ENCODE assay signal across 13 cellular contexts in the genomic region with DNA sequence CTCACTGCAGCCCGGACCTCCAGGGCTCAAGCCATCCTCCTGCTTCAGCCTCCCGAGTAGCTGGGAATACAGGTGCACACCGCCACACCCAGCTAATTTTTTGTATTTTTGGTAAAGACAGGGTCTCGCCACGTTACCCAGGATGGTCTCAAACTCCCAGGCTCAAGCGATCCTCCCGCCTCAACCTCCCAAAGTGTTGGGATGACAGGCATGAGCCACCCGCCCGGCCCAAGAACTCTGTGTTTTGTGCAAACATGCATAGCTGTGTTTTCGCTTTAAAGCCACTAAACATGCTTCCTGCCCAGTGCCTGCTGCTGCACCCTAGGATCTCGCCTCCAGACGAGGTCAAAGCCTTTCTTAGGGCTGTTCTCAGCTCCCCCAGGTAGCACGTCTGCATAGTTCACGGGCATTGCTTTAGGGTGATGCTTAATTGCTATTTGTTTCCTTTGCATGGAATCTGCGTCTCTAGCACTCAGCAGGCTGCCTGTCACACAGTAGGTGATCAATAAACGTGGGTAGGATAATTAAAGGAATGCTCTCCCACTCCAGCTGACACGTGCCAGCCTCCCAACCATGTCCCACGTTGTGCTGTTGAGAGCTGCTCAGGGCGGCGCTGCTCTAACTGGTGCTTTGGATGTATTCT. TPM values are rescaled to one million over a fixed set of nuclear protein-coding genes. Genes with fewer than 3 reads are reported as not detected.
A peak's percentile ranks its signal among the peaks of the same experiment; 100 is the strongest.
DNase-seq lines count a peak whose midpoint lies in the region; ATAC-seq, FAIRE-seq and TF ChIP-seq lines count a peak whose summit lies in the region.
"Had no signal": no experiment of that assay in that cellular context is flagged by ENCODE, and none has a peak within 500 bp of the region (broad histone marks: within the 10 kb centered on the region; RNA-seq: fewer than 3 reads in every experiment).

No MANE protein-coding gene starts in this region.

- TF ChIP-seq CTCF in Calu3 (IDR thresholded peaks at IDR 0.05; ENCODE audit: unreplicated experiment) (no peak), astrocyte (IDR thresholded peaks at IDR 0.05; ENCODE audit: insufficient read depth, low read depth, low read length) (no peak), gastrocnemius medialis (IDR thresholded peaks at IDR 0.05 in 4 of 5, conservative IDR thresholded peaks at IDR 0.05 in 1 of 5) (no peak)

- H3K27me3 Mint-ChIP-seq in Calu3 (ENCODE audit: unreplicated experiment) (peaks cover 22% of the 10 kb centered on the region), astrocyte (ENCODE audit: low read depth, unreplicated experiment) (peaks cover 18% of the 10 kb centered on the region)

- H4K20me1 ChIP-seq in astrocyte (ENCODE audit: insufficient read depth, low read length), result no peaks in the 10 kb centered on the region

- H3K27me3 ChIP-seq in astrocyte (ENCODE audit: insufficient read depth, low read length) (peaks cover 8% of the 10 kb centered on the region), iPS-15b (ENCODE audit: control insufficient read depth, insufficient read depth, low read length) (peaks cover 31% of the 10 kb centered on the region), gastrocnemius medialis (no peaks in the 10 kb centered on the region)
- H3K27me3 ChIP-seq: right lobe of liver had no signal

- intact Hi-C loops in Calu3 (cut with micrococcal nuclease; ENCODE audit: unreplicated experiment), result loop anchor here (1.0 to 10.0 kb wide), 2 partner anchors 20 to 706 kb away; no protein-coding TSS in a partner anchor
- intact Hi-C loops in gastrocnemius medialis (cut with DNase I; ENCODE audit: low total_unique reads), result loop anchor here (1.0 kb wide), 1 partner anchor 20 kb away; no protein-coding TSS in a partner anchor

- no peak for TF ChIP-seq POLR2A in gastrocnemius medialis (IDR thresholded peaks at IDR 0.05)
- TF ChIP-seq POLR2A in erythroblast (IDR thresholded peaks at IDR 0.05; ENCODE audit: low read length), result no peak

- H3K27ac ChIP-seq in astrocyte (ENCODE audit: low read depth, low read length) (no peak overlapping the region), gastrocnemius medialis (peak overlapping the region; percentile 58 to 74 (median 64))
- H3K27ac ChIP-seq: HL-60, right lobe of liver had no signal

- peaks cover 11% of the 10 kb centered on the region for H3K4me1 Mint-ChIP-seq in Calu3 (ENCODE audit: low read depth, unreplicated experiment)
- peaks cover 4% of the 10 kb centered on the region for H3K4me1 Mint-ChIP-seq in astrocyte (ENCODE audit: low read depth, unreplicated experiment)
- H3K4me1 Mint-ChIP-seq: B cell had no signal

- H3K36me3 ChIP-seq in astrocyte (ENCODE audit: insufficient read depth, low read length), result no peaks in the 10 kb centered on the region
- no peaks in the 10 kb centered on the region for H3K36me3 ChIP-seq in iPS-15b (ENCODE audit: control insufficient read depth, insufficient read depth, low read length)
- no peaks in the 10 kb centered on the region for H3K36me3 ChIP-seq in gastrocnemius medialis
- H3K36me3 ChIP-seq: adrenal gland, right lobe of liver had no signal

- peaks cover 11% of the 10 kb centered on the region for H3K4me1 ChIP-seq in astrocyte (ENCODE audit: insufficient read depth, low read length)
- no peaks in the 10 kb centered on the region for H3K4me1 ChIP-seq in iPS-15b (ENCODE audit: control insufficient read depth, insufficient read depth, low read length)
- peaks cover 10 to 13% of the 10 kb centered on the region in 2 donors for H3K4me1 ChIP-seq in gastrocnemius medialis

- H3K79me2 ChIP-seq in astrocyte (ENCODE audit: insufficient read depth, low read length), result no peaks in the 10 kb centered on the region

- CTCF ChIA-PET in Calu3 (lab: Charles Lee), result interaction anchor here (0.6 to 2.1 kb wide), 14 partner anchors 11 to 1329 kb away, joined by 3 to 16 read pairs (median 3); no protein-coding TSS in a partner anchor

- ATAC-seq in gastrocnemius medialis, result no peak
- ATAC-seq in HG02798 (IDR thresholded peaks at IDR 0.05; ENCODE audit: poor library complexity, unreplicated experiment), result no peak
- no peak for ATAC-seq in GM21423 (IDR thresholded peaks at IDR 0.05; ENCODE audit: unreplicated experiment)

- H3K9me3 Mint-ChIP-seq in Calu3 (ENCODE audit: low read depth, unreplicated experiment) (no peaks in the 10 kb centered on the region), astrocyte (ENCODE audit: unreplicated experiment) (no peaks in the 10 kb centered on the region)

- H3K9ac ChIP-seq in astrocyte (ENCODE audit: low read length), result peak overlapping the region; percentile 53
- no peak overlapping the region for H3K9ac ChIP-seq in iPS-15b (ENCODE audit: low read depth, low read length)

- peak overlapping the region; percentile 91 for H2AFZ ChIP-seq in astrocyte (ENCODE audit: low read depth, low read length)

- no peak for DNase-seq in Calu3
- no peak for DNase-seq in astrocyte (ENCODE audit: low read depth)
- DNase-seq in gastrocnemius medialis, result no peak
- DNase-seq in LoVo (ENCODE audit: low spot score), result no peak
- no peak for DNase-seq in erythroblast (lab: John Stamatoyannopoulos, UW)

- in situ Hi-C loops in gastrocnemius medialis (cut with MboI; ENCODE audit: low sequenced_read_pairs in 4 of 4), result loop anchor here in 2 of 4 donors (5.0 to 25.0 kb wide), 2 partner anchors 51 to 131 kb away; a partner anchor contains a TSS

- no peaks in the 10 kb centered on the region for H3K9me3 ChIP-seq in astrocyte (ENCODE audit: insufficient read depth, low read depth, low read length)
- H3K9me3 ChIP-seq in iPS-15b (ENCODE audit: control insufficient read depth, insufficient read depth, low read length), result no peaks in the 10 kb centered on the region
- no peaks in the 10 kb centered on the region for H3K9me3 ChIP-seq in gastrocnemius medialis
- H3K9me3 ChIP-seq: adrenal gland, right lobe of liver had no signal

- no TSS peak for BruUV-seq in Calu3 (replicated peaks; lab: Mats Ljungman, UMichigan)

- peak overlapping the region; percentile 80 for H3K4me2 ChIP-seq in astrocyte (ENCODE audit: low read length)

- peak overlapping the region; percentile 30 for H3K4me3 ChIP-seq in astrocyte (ENCODE audit: insufficient read depth, low read depth, low read length)
- H3K4me3 ChIP-seq in iPS-15b (ENCODE audit: low read depth, low read length), result peak overlapping the region; percentile 14
- peak overlapping the region in 2 of 4 donors; percentile 35 to 46 for H3K4me3 ChIP-seq in gastrocnemius medialis
- H3K4me3 ChIP-seq: right lobe of liver had no signal

- no peak for FAIRE-seq in astrocyte (lab: Jason Lieb, UNC)
- FAIRE-seq: G401.6 had no signal

- peak overlapping the region; percentile 64 for H3K4me3 Mint-ChIP-seq in Calu3 (ENCODE audit: low read depth, unreplicated experiment)
- no peak overlapping the region for H3K4me3 Mint-ChIP-seq in astrocyte (ENCODE audit: unreplicated experiment)
- H3K4me3 Mint-ChIP-seq: B cell had no signal

- H3K36me3 Mint-ChIP-seq in Calu3 (ENCODE audit: insufficient read depth, unreplicated experiment) (peaks cover 6% of the 10 kb centered on the region), astrocyte (ENCODE audit: low read depth, unreplicated experiment) (no peaks in the 10 kb centered on the region)

- H3K27ac Mint-ChIP-seq in Calu3 (ENCODE audit: unreplicated experiment), result peak overlapping the region; percentile 57
- no peak overlapping the region for H3K27ac Mint-ChIP-seq in astrocyte (ENCODE audit: unreplicated experiment)
- H3K27ac Mint-ChIP-seq: B cell had no signal

RNA-seq across cellular contexts. Expression of a gene that starts 51.0 kb away (rescaled TPM):
- total RNA-seq in Calu3 (2022) (65.9 and 67.1 TPM in 2 replicates), astrocyte (51.8 and 53.6 TPM in 2 replicates), gastrocnemius medialis (10 to 100 TPM in 3 of 4 donors, 1 to 10 TPM in 1; 9.8 to 43.6 (median 18.8) TPM)
